10 cellular contexts compared by ENCODE assay signal in the genomic region with DNA sequence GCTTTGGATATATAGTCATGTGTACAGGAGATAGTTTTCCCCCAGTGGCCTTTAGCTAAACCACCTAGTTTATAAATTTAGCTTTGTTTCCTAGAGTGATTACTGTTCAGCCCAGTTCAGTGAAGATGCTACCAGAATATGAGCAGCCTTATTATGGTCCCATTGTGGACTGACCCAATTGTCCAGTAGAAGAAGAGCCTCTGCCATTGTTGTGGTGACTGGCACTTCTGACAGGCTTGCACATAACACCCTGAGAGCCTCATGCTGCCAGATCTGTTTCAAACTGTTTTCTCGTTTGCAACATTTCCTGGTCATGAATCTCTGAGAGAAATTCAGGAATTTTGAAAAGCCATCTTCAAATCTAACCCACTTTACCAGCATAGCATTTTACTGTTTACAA.
"Had no signal": no experiment of that assay in that cellular context is flagged by ENCODE, and none has a peak within 500 bp of the region (broad histone marks: within the 10 kb centered on the region; RNA-seq: fewer than 3 reads in every experiment).

No MANE protein-coding gene starts in this region.

- DNase-seq: activated effector memory CD4-positive, alpha-beta T cell treated with anti-CD3 and anti-CD28 coated beads, Interleukin-2, amount 50 U/mL, for 16 hours; activated T-cell treated with anti-CD3 and anti-CD28 coated beads, Interleukin-2, amount 50 U/mL, for 24 hours; aorta; kidney; left ventricle myocardium superior; stimulated activated naive CD4-positive, alpha-beta T cell had no signal

- H3K9me3 Mint-ChIP-seq: activated T-cell treated with anti-CD3 and anti-CD28 coated beads, Interleukin-2, amount 50 U/mL, for 24 hours had no signal

- H3K27me3 Mint-ChIP-seq: activated T-cell treated with anti-CD3 and anti-CD28 coated beads, Interleukin-2, amount 50 U/mL, for 24 hours had no signal

- H3K27ac ChIP-seq: gastroesophageal sphincter, right atrium auricular region, suprapubic skin had no signal

- ATAC-seq: activated CD4-positive, CD25-positive, alpha-beta regulatory T cell treated with anti-CD3 and anti-CD28 coated beads, Interleukin-2, amount 50 U/mL, for 24 hours; gastroesophageal sphincter; left ventricle myocardium superior had no signal

- H3K9me3 ChIP-seq: gastroesophageal sphincter, right atrium auricular region, suprapubic skin had no signal

- H3K27me3 ChIP-seq: gastroesophageal sphincter, right atrium auricular region, suprapubic skin had no signal

- H3K36me3 ChIP-seq: right atrium auricular region, suprapubic skin had no signal

- H3K4me3 ChIP-seq: gastroesophageal sphincter, right atrium auricular region, suprapubic skin had no signal

- H3K4me3 Mint-ChIP-seq: activated T-cell treated with anti-CD3 and anti-CD28 coated beads, Interleukin-2, amount 50 U/mL, for 24 hours had no signal
